ENCODE assay signal across 17 cellular contexts in genomic region chr12:14811486-14811885, GRCh38. TPM values are rescaled to one million over a fixed set of nuclear protein-coding genes. Genes with fewer than 3 reads are reported as not detected.
DNase-seq lines count a peak whose midpoint lies in the region; FAIRE-seq and TF ChIP-seq lines count a peak whose summit lies in the region.
"Had no signal": no experiment of that assay in that cellular context is flagged by ENCODE, and none has a peak within 500 bp of the region (broad histone marks: within the 10 kb centered on the region; RNA-seq: fewer than 3 reads in every experiment).

No MANE protein-coding gene starts in this region.

- H3K27ac ChIP-seq in VCaP (no peak overlapping the region), thyroid gland (peak overlapping the region; percentile 53 to 75 (median 69)), smooth muscle cell (ENCODE audit: low read depth) (no peak overlapping the region)
- H3K27ac ChIP-seq: SK-N-MC had no signal

- H3K9ac ChIP-seq in smooth muscle cell (ENCODE audit: low read depth) = no peak overlapping the region

- intact Hi-C loops in thyroid gland (cut with DNase I) = no loop called here

- H3K36me3 ChIP-seq in thyroid gland (no peaks in the 10 kb centered on the region), smooth muscle cell (ENCODE audit: low read depth) (no peaks in the 10 kb centered on the region)
- H3K36me3 ChIP-seq: HAP-1, MG63 had no signal

- no peaks in the 10 kb centered on the region for H4K20me1 ChIP-seq in smooth muscle cell (ENCODE audit: low read depth)

- no peaks in the 10 kb centered on the region for H3F3A ChIP-seq in smooth muscle cell (ENCODE audit: low read depth)

- no peak overlapping the region for H2AFZ ChIP-seq in smooth muscle cell (ENCODE audit: low read depth)

- H3K27me3 ChIP-seq in thyroid gland (no peaks in the 10 kb centered on the region), smooth muscle cell (ENCODE audit: low read depth) (no peaks in the 10 kb centered on the region)

- TF ChIP-seq CTCF in VCaP (conservative IDR thresholded peaks at IDR 0.05) (peak; percentile 8; the same call in 1 of the 2 replicates), thyroid gland (IDR thresholded peaks at IDR 0.05) (no peak), smooth muscle cell (IDR thresholded peaks at IDR 0.05; ENCODE audit: borderline replicate concordance, insufficient read depth, poor library complexity, severe bottlenecking) (no peak)

- TF ChIP-seq POLR2A in thyroid gland (IDR thresholded peaks at IDR 0.05) = no peak

- H3K4me3 ChIP-seq in thyroid gland (replicated peaks in 1 of 3) (no peak overlapping the region), smooth muscle cell (no peak overlapping the region)
- H3K4me3 ChIP-seq: HAP-1, MG63, SK-N-MC had no signal

- peaks cover 2% of the 10 kb centered on the region for H3K79me2 ChIP-seq in smooth muscle cell (ENCODE audit: low read depth)

- DNase-seq in GM19239 (ENCODE audit: insufficient read length, low spot score) (no peak), thyroid gland (no peak), smooth muscle cell (lab: John Stamatoyannopoulos, UW; ENCODE audit: unreplicated experiment) (no peak), NCI-H446 (lab: John Stamatoyannopoulos, UW) (no peak)
- DNase-seq: COR-L47; Kasumi-1; MG63; NCI-H1048; NK-92 treated with Interleukin-12 subunit alpha and Interleukin-12 subunit beta, amount 100 ng/mL, for 24 hours; SHP77 had no signal

- H3K9me3 ChIP-seq in thyroid gland (no peaks in the 10 kb centered on the region), smooth muscle cell (replicated peaks; ENCODE audit: low read depth) (no peaks in the 10 kb centered on the region)
- H3K9me3 ChIP-seq: HAP-1, MG63 had no signal

- H3K4me2 ChIP-seq in smooth muscle cell = no peak overlapping the region

- H3K4me1 ChIP-seq in thyroid gland (peaks cover 8 to 10% of the 10 kb centered on the region in 2 donors), smooth muscle cell (ENCODE audit: low read depth) (no peaks in the 10 kb centered on the region)
- H3K4me1 ChIP-seq: HAP-1 had no signal

- FAIRE-seq in GM19239 (lab: Jason Lieb, UNC) = peak; percentile 31
- FAIRE-seq: HTR-8/SVneo had no signal

- 92 to 93% methylated on average over 2 of the region's 2 CpGs for WGBS in thyroid gland, 2 donors
- 99% methylated on average over 2 of the region's 2 CpGs for WGBS in smooth muscle cell (ENCODE audit: low lambda C conversion rate)

RNA-seq across cellular contexts. Expression of gene SMCO3, which starts 2.5 kb away (rescaled TPM):
- total RNA-seq in thyroid gland (1 to 10 TPM in 1 of 4 donors, under 1 TPM in 2, not detected in 1; 0.83 to 1.3 (median 0.89) TPM), smooth muscle cell (0.22 and 1.7 TPM in 2 replicates)
- polyA plus RNA-seq in smooth muscle cell = 0.93 and 2.4 TPM in 2 replicates
- total RNA-seq: CD4-positive, CD25-positive, alpha-beta regulatory T cell; NCI-H460 had no signal

RNA-seq across cellular contexts. Expression of gene C12orf60, which starts 8.0 kb away (rescaled TPM):
- total RNA-seq in thyroid gland (1 to 10 TPM in 1 of 4 donors, under 1 TPM in 3; 0.33 to 2.5 (median 0.73) TPM), smooth muscle cell (0.63 and 1.6 TPM in 2 replicates)
- 1.2 and 1.3 TPM in 2 replicates for polyA plus RNA-seq in smooth muscle cell

RNA-seq across cellular contexts. Expression of gene WBP11, which starts 8.2 kb away (rescaled TPM):
- 10 to 100 TPM; 23.3 to 34.7 (median 29.6) TPM for total RNA-seq in thyroid gland
- 20.6 and 24.2 TPM in 2 replicates for total RNA-seq in smooth muscle cell
- polyA plus RNA-seq in smooth muscle cell = 55.7 and 56.8 TPM in 2 replicates

RNA-seq across cellular contexts. Expression of gene ART4, which starts 31.8 kb away (rescaled TPM):
- 10 to 100 TPM in 2 of 4 donors, 1 to 10 TPM in 2; 5.5 to 26.5 (median 10.8) TPM for total RNA-seq in thyroid gland
- 5.0 and 9.0 TPM in 2 replicates for total RNA-seq in smooth muscle cell
- polyA plus RNA-seq in smooth muscle cell = 1.7 and 2.0 TPM in 2 replicates
- total RNA-seq: CD4-positive, CD25-positive, alpha-beta regulatory T cell; NCI-H460 had no signal
- polyA plus RNA-seq: AG04450; CD4-positive, CD25-positive, alpha-beta regulatory T cell had no signal

Comparison
In these comparisons a context has a peak if more than half of its experiments do, and no peak if none do; other contexts are left out.
1. H3K27ac ChIP-seq: peak in thyroid gland (3 of 3); none in VCaP (single experiment) and smooth muscle cell (single experiment).